In the genomic region with DNA sequence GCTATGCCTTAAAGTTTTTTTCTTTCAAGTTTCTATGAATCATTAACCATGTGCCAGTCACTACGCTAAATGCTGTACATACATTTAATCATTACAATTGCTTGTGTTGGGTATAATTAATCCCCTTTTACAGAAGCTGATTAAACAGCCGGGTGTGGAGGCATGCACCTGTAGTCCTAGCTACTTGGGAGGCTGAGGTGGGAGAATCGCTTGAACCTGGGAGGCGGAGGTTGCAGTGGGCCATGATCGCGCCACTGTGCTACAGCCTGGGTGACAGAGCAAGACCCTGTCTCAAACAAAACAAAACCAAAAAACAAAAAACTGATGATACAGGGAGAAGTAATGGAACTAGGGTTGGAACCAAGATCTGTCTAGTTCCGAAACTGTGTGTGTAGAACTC, we compare ENCODE assay signal across 8 cellular contexts. TPM values are rescaled to one million over a fixed set of nuclear protein-coding genes. Genes with fewer than 3 reads are reported as not detected.
DNase-seq lines count a peak whose midpoint lies in the region; ATAC-seq and TF ChIP-seq lines count a peak whose summit lies in the region.

No MANE protein-coding gene starts in this region.

- peaks cover 10% of the 10 kb centered on the region for H3K36me3 Mint-ChIP-seq in T-helper 2 cell treated with Interferon-gamma antibody and Interleukin-4, amounts not matched to agents 5 μg/mL and 100 μg/mL, for 36 hours (ENCODE audit: low read depth)
- H3K36me3 Mint-ChIP-seq in activated naive CD8-positive, alpha-beta T cell treated with anti-CD3 and anti-CD28 coated beads for 36 hours, result peaks cover 12% of the 10 kb centered on the region

- CTCF ChIA-PET in GM10248 (lab: Yijun Ruan, JAX), result interaction anchor here (0.9 to 5.9 kb wide), 10 partner anchors 7 to 263 kb away, joined by 3 to 59 read pairs (median 10); no protein-coding TSS in a partner anchor

- TF ChIP-seq CTCF in right lobe of liver (IDR thresholded peaks at IDR 0.05), result no peak
- no peak for TF ChIP-seq CTCF in GM10248 (IDR thresholded peaks at IDR 0.05; ENCODE audit: control extremely low read depth, extremely low read depth, low read depth, missing control alignments)

- POLR2A ChIA-PET in GM10248 (lab: Yijun Ruan, JAX), result no interaction called here

- WGBS in right lobe of liver (ENCODE audit: insufficient coverage, low coverage, low lambda C conversion rate, missing lambda C conversion rate), result 91% methylated on average over 6 of the region's 7 CpGs

- no peaks in the 10 kb centered on the region for H3K9me3 Mint-ChIP-seq in T-helper 2 cell treated with Interferon-gamma antibody and Interleukin-4, amounts not matched to agents 5 μg/mL and 100 μg/mL, for 36 hours
- no peaks in the 10 kb centered on the region for H3K9me3 Mint-ChIP-seq in activated naive CD8-positive, alpha-beta T cell treated with anti-CD3 and anti-CD28 coated beads for 36 hours

- H3K4me3 Mint-ChIP-seq in T-helper 2 cell treated with Interferon-gamma antibody and Interleukin-4, amounts not matched to agents 5 μg/mL and 100 μg/mL, for 36 hours, result peak overlapping the region; percentile 87
- H3K4me3 Mint-ChIP-seq in activated naive CD8-positive, alpha-beta T cell treated with anti-CD3 and anti-CD28 coated beads for 36 hours, result peak overlapping the region; percentile 77

- no peak for DNase-seq in T-helper 2 cell treated with Interferon-gamma antibody and Interleukin-4, amounts not matched to agents 5 μg/mL and 100 μg/mL, for 36 hours (ENCODE audit: low spot score)
- DNase-seq in T-helper 2 cell, result no peak
- DNase-seq in activated naive CD8-positive, alpha-beta T cell treated with anti-CD3 and anti-CD28 coated beads for 36 hours, result no peak
- DNase-seq in right lobe of liver, result no peak
- DNase-seq in NCI-H774 (lab: John Stamatoyannopoulos, UW), result no peak
- no peak for DNase-seq in GM10248 (ENCODE audit: extremely low spot score)

- H3K27ac Mint-ChIP-seq in T-helper 2 cell treated with Interferon-gamma antibody and Interleukin-4, amounts not matched to agents 5 μg/mL and 100 μg/mL, for 36 hours, result peak overlapping the region; percentile 98
- H3K27ac Mint-ChIP-seq in activated naive CD8-positive, alpha-beta T cell treated with anti-CD3 and anti-CD28 coated beads for 36 hours, result peak overlapping the region; percentile 95

- peaks cover 42% of the 10 kb centered on the region for H3K4me1 Mint-ChIP-seq in T-helper 2 cell treated with Interferon-gamma antibody and Interleukin-4, amounts not matched to agents 5 μg/mL and 100 μg/mL, for 36 hours (ENCODE audit: low read depth)
- H3K4me1 Mint-ChIP-seq in activated naive CD8-positive, alpha-beta T cell treated with anti-CD3 and anti-CD28 coated beads for 36 hours, result peaks cover 36% of the 10 kb centered on the region

- H3K27me3 Mint-ChIP-seq in T-helper 2 cell treated with Interferon-gamma antibody and Interleukin-4, amounts not matched to agents 5 μg/mL and 100 μg/mL, for 36 hours (ENCODE audit: low read depth), result peaks cover 6% of the 10 kb centered on the region
- H3K27me3 Mint-ChIP-seq in activated naive CD8-positive, alpha-beta T cell treated with anti-CD3 and anti-CD28 coated beads for 36 hours, result no peaks in the 10 kb centered on the region

- H3K36me3 ChIP-seq in right lobe of liver, result no peaks in the 10 kb centered on the region

- no peaks in the 10 kb centered on the region for H3K27me3 ChIP-seq in right lobe of liver

- H3K4me1 ChIP-seq in right lobe of liver, result peaks cover 0 to 33% (median 13%) of the 10 kb centered on the region in 4 donors

- intact Hi-C loops in right lobe of liver (cut with DNase I), result loop anchor here in 1 of 2 donors (5.0 kb wide), 1 partner anchor 37 kb away; no protein-coding TSS in a partner anchor

- H3K9me3 ChIP-seq in right lobe of liver, result no peaks in the 10 kb centered on the region

- ATAC-seq in right lobe of liver (no peak), HG03378 (IDR thresholded peaks at IDR 0.05; ENCODE audit: unreplicated experiment) (no peak)

- H3K27ac ChIP-seq in right lobe of liver (peak overlapping the region; percentile 94 to 98 (median 98)), temporal lobe (ENCODE audit: low read depth, low read length) (peak overlapping the region; percentile 98)

- peak overlapping the region in 1 of 3 donors; percentile 92 for H3K4me3 ChIP-seq in right lobe of liver

- no peak for TF ChIP-seq POLR2A in right lobe of liver (IDR thresholded peaks at IDR 0.05)

RNA-seq across cellular contexts. Expression of a gene that starts 1.2 kb away (rescaled TPM):
- total RNA-seq in activated naive CD8-positive, alpha-beta T cell treated with anti-CD3 and anti-CD28 coated beads for 36 hours, result 10 to 100 TPM; 34.5 to 36.2 TPM
- total RNA-seq in right lobe of liver (10 to 100 TPM; 21.1 to 27.4 (median 21.8) TPM), temporal lobe (29.0 TPM)

RNA-seq across cellular contexts. Expression of a gene that starts 20.4 kb away (rescaled TPM):
- total RNA-seq in activated naive CD8-positive, alpha-beta T cell treated with anti-CD3 and anti-CD28 coated beads for 36 hours, result not detected
- 10 to 100 TPM in 1 of 6 experiments, 1 to 10 TPM in 4, under 1 TPM in 1; 0.93 to 18.0 (median 3.8) TPM for total RNA-seq in right lobe of liver
- total RNA-seq in temporal lobe, result 0.25 TPM
